ENCODE assay signal across 8 cellular contexts in the genomic region with DNA sequence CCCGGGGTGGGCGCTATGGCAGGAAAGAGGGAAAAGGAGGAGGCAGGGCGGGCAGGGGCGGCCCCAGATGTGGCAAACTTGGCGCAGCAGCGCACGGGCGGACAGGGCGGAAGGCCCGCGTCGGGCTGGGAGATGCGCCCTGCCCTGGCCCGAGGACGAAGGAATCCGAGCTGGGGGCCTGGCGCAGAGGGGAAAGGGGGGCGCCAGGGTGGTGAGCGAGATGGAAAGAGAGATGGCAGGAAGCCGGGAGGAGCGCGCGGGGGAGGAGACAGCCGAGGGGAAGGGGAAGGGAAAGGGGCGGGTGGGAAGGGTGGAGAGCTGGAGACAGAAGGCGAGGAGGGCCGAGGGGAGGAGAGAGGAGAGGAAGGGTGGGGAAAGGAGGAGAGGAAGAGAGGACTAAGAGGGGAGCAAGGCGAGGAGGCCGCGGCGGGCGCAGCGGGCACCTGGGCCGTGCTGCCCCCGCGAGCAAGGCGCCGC. TPM values are rescaled to one million over a fixed set of nuclear protein-coding genes. Genes with fewer than 3 reads are reported as not detected.
A peak's percentile ranks its signal among the peaks of the same experiment; 100 is the strongest.
DNase-seq lines count a peak whose midpoint lies in the region; ATAC-seq and TF ChIP-seq lines count a peak whose summit lies in the region.

Gene MARVELD1, plus strand, starts transcription at position 380 of the 477 bp plus-strand sequence. CDS start 147 bp downstream, outside the sequence.

- ATAC-seq in Right ventricle myocardium inferior (peak; percentile 59), foreskin keratinocyte (no peak), HG03135 (IDR thresholded peaks at IDR 0.05; ENCODE audit: unreplicated experiment) (no peak)

- intact Hi-C loops in Right ventricle myocardium inferior (cut with DNase I): no loop called here
- intact Hi-C loops in cardiac septum (cut with DNase I): no loop called here

- DNase-seq in Right ventricle myocardium inferior (ENCODE audit: missing footprints) (peak; percentile 87), cardiac septum (ENCODE audit: low spot score) (no peak), NCI-H1105 treated with DMSO at 0.1 percent for 48 hours (lab: John Stamatoyannopoulos, UW) (peak; percentile 22), foreskin keratinocyte (peak in 1 of 2 donors; percentile 67), nucleus accumbens (lab: John Stamatoyannopoulos, UW) (peak in 32 of 56 donors; percentile 6 to 73 (median 28)), NCI-H345 treated with DMSO at 0.1 percent for 48 hours (lab: John Stamatoyannopoulos, UW; ENCODE audit: unreplicated experiment) (no peak)
- DNase-seq in activated T-cell treated with anti-CD3 and anti-CD28 coated beads, Interleukin-2, amount 50 U/mL, for 48 hours: peak; percentile 27 to 37

- H3K4me1 ChIP-seq in foreskin keratinocyte: peaks cover 15% of the 10 kb centered on the region

- H3K27me3 ChIP-seq in foreskin keratinocyte: no peaks in the 10 kb centered on the region

- no peak for TF ChIP-seq CTCF in foreskin keratinocyte (conservative IDR thresholded peaks at IDR 0.05)

- H3K27ac ChIP-seq in foreskin keratinocyte: peak within 1 kb of the TSS; percentile 94

RNA-seq across cellular contexts. Expression of gene MARVELD1, which starts in this region (rescaled TPM):
- total RNA-seq in Right ventricle myocardium inferior (8.9 TPM), cardiac septum (8.6 TPM), foreskin keratinocyte (52.9 and 58.6 TPM in 2 replicates)
- 47.6 and 53.0 TPM in 2 replicates for polyA plus RNA-seq in foreskin keratinocyte

Comparison
In these comparisons a context has a peak if more than half of its experiments do, and no peak if none do; other contexts are left out.
1. DNase-seq: peak in Right ventricle myocardium inferior (single experiment), NCI-H1105 treated with DMSO at 0.1 percent for 48 hours (single experiment), activated T-cell treated with anti-CD3 and anti-CD28 coated beads, Interleukin-2, amount 50 U/mL, for 48 hours (2 of 2) and nucleus accumbens (32 of 56); none in cardiac septum (single experiment) and NCI-H345 treated with DMSO at 0.1 percent for 48 hours (single experiment).